ENCODE assay signal across 8 cellular contexts in the genomic region with DNA sequence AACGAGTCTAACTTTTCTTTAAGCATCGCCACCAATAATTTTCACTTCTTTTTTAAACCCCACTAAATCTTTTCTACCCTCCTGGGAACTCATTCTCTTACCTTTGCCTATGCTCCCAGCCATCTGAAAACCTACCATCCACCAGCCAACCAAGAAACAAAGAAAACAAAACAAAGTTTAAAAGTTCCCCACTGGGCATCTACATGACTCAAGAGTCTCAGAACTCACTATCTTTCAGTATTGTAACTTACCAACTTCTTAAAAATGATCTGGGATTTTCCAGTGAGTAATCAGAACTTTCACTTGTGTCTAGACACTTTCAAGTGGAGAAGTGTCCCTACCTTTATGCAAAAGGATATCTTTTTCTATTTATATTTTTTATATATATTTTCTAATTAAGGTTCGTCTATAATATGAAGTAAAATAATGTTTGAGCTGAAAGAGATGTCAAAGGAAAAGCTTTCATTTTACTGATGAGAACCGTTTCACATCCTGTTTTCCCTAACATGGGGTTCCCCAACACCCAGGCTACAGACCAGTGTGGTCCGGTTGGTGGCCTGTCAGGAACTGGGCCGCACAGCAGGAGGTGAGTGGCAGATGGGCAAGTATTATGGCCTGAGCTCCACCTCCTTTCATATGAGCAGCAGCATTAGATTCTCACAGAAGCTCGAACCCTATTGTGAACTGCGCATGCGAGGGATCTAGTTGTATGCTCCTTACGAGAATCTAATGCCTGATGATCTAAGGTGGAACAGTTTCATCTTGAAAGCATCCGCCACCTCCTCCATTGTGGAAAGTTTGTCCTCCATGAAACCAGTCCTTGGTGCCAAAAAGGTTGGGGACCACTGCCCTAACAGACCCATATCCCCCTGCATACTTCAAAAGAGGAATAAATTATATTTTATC. TPM values are rescaled to one million over a fixed set of nuclear protein-coding genes. Genes with fewer than 3 reads are reported as not detected.
A peak's percentile ranks its signal among the peaks of the same experiment; 100 is the strongest.
DNase-seq lines count a peak whose midpoint lies in the region; ATAC-seq and TF ChIP-seq lines count a peak whose summit lies in the region.

No MANE protein-coding gene starts in this region.

- no peaks in the 10 kb centered on the region for H3K27me3 Mint-ChIP-seq in activated CD8-positive, alpha-beta T cell treated with anti-CD3 and anti-CD28 coated beads for 36 hours
- no peaks in the 10 kb centered on the region for H3K27me3 Mint-ChIP-seq in activated CD8-positive, alpha-beta T cell treated with anti-CD3 and anti-CD28 coated beads, Interleukin-2, amount 10 ng/mL, durations not matched to agents 7 days and 5 days (ENCODE audit: low read depth)

- CTCF ChIA-PET in activated CD8-positive, alpha-beta T cell treated with anti-CD3 and anti-CD28 coated beads for 36 hours (lab: Charles Lee) = no interaction called here
- CTCF ChIA-PET in activated CD8-positive, alpha-beta T cell treated with anti-CD3 and anti-CD28 coated beads, Interleukin-2, amount 10 ng/mL, durations not matched to agents 7 days and 5 days (lab: Charles Lee) = no interaction called here

- peak; percentile 78 for ATAC-seq in activated CD8-positive, alpha-beta T cell treated with anti-CD3 and anti-CD28 coated beads for 36 hours
- no peak for ATAC-seq in activated CD8-positive, alpha-beta T cell treated with anti-CD3 and anti-CD28 coated beads, Interleukin-2, amount 10 ng/mL, durations not matched to agents 7 days and 5 days
- ATAC-seq in GM21717 (IDR thresholded peaks at IDR 0.05; ENCODE audit: unreplicated experiment) (peak; percentile 92), HG03457 (IDR thresholded peaks at IDR 0.05; ENCODE audit: unreplicated experiment) (peak; percentile 88)
- ATAC-seq in stimulated activated effector memory CD8-positive, alpha-beta T cell treated with anti-CD3 and anti-CD28 coated beads, Interleukin-12 subunit alpha, Interleukin-12 subunit beta, amount 100 ng/mL, for 72 hours = peak; percentile 83

- intact Hi-C loops in activated CD8-positive, alpha-beta T cell treated with anti-CD3 and anti-CD28 coated beads for 36 hours (cut with micrococcal nuclease) = no loop called here

- H3K27ac Mint-ChIP-seq in activated CD8-positive, alpha-beta T cell treated with anti-CD3 and anti-CD28 coated beads for 36 hours = peak overlapping the region; percentile 62
- H3K27ac Mint-ChIP-seq in activated CD8-positive, alpha-beta T cell treated with anti-CD3 and anti-CD28 coated beads, Interleukin-2, amount 10 ng/mL, durations not matched to agents 7 days and 5 days = no peak overlapping the region
- H3K27ac Mint-ChIP-seq in stimulated activated effector memory CD8-positive, alpha-beta T cell treated with anti-CD3 and anti-CD28 coated beads, Interleukin-12 subunit alpha, Interleukin-12 subunit beta, amount 100 ng/mL, for 72 hours = no peak overlapping the region

- H3K4me1 Mint-ChIP-seq in activated CD8-positive, alpha-beta T cell treated with anti-CD3 and anti-CD28 coated beads for 36 hours (ENCODE audit: low read depth) = peaks cover 24% of the 10 kb centered on the region
- peaks cover 4% of the 10 kb centered on the region for H3K4me1 Mint-ChIP-seq in activated CD8-positive, alpha-beta T cell treated with anti-CD3 and anti-CD28 coated beads, Interleukin-2, amount 10 ng/mL, durations not matched to agents 7 days and 5 days (ENCODE audit: low read depth)
- peaks cover 11% of the 10 kb centered on the region for H3K4me1 Mint-ChIP-seq in stimulated activated effector memory CD8-positive, alpha-beta T cell treated with anti-CD3 and anti-CD28 coated beads, Interleukin-12 subunit alpha, Interleukin-12 subunit beta, amount 100 ng/mL, for 72 hours

- H3K9me3 Mint-ChIP-seq in activated CD8-positive, alpha-beta T cell treated with anti-CD3 and anti-CD28 coated beads for 36 hours = no peaks in the 10 kb centered on the region
- no peaks in the 10 kb centered on the region for H3K9me3 Mint-ChIP-seq in activated CD8-positive, alpha-beta T cell treated with anti-CD3 and anti-CD28 coated beads, Interleukin-2, amount 10 ng/mL, durations not matched to agents 7 days and 5 days (ENCODE audit: insufficient read depth)
- no peaks in the 10 kb centered on the region for H3K9me3 Mint-ChIP-seq in stimulated activated effector memory CD8-positive, alpha-beta T cell treated with anti-CD3 and anti-CD28 coated beads, Interleukin-12 subunit alpha, Interleukin-12 subunit beta, amount 100 ng/mL, for 72 hours

- no peaks in the 10 kb centered on the region for H3K36me3 Mint-ChIP-seq in activated CD8-positive, alpha-beta T cell treated with anti-CD3 and anti-CD28 coated beads for 36 hours (ENCODE audit: low read depth)
- no peaks in the 10 kb centered on the region for H3K36me3 Mint-ChIP-seq in activated CD8-positive, alpha-beta T cell treated with anti-CD3 and anti-CD28 coated beads, Interleukin-2, amount 10 ng/mL, durations not matched to agents 7 days and 5 days (ENCODE audit: low read depth)
- H3K36me3 Mint-ChIP-seq in stimulated activated effector memory CD8-positive, alpha-beta T cell treated with anti-CD3 and anti-CD28 coated beads, Interleukin-12 subunit alpha, Interleukin-12 subunit beta, amount 100 ng/mL, for 72 hours = no peaks in the 10 kb centered on the region

- H3K4me3 Mint-ChIP-seq in activated CD8-positive, alpha-beta T cell treated with anti-CD3 and anti-CD28 coated beads for 36 hours = no peak overlapping the region
- H3K4me3 Mint-ChIP-seq in activated CD8-positive, alpha-beta T cell treated with anti-CD3 and anti-CD28 coated beads, Interleukin-2, amount 10 ng/mL, durations not matched to agents 7 days and 5 days = no peak overlapping the region
- no peak overlapping the region for H3K4me3 Mint-ChIP-seq in stimulated activated effector memory CD8-positive, alpha-beta T cell treated with anti-CD3 and anti-CD28 coated beads, Interleukin-12 subunit alpha, Interleukin-12 subunit beta, amount 100 ng/mL, for 72 hours

- POLR2A ChIA-PET in activated CD8-positive, alpha-beta T cell treated with anti-CD3 and anti-CD28 coated beads for 36 hours (lab: Charles Lee) = no interaction called here
- POLR2A ChIA-PET in activated CD8-positive, alpha-beta T cell treated with anti-CD3 and anti-CD28 coated beads, Interleukin-2, amount 10 ng/mL, durations not matched to agents 7 days and 5 days (lab: Charles Lee) = no interaction called here

- no peak for TF ChIP-seq CTCF in activated CD8-positive, alpha-beta T cell treated with anti-CD3 and anti-CD28 coated beads for 36 hours (IDR thresholded peaks at IDR 0.05)

- no peak for DNase-seq in activated CD8-positive, alpha-beta T cell treated with anti-CD3 and anti-CD28 coated beads for 36 hours
- no peak for DNase-seq in activated CD8-positive, alpha-beta T cell treated with anti-CD3 and anti-CD28 coated beads, Interleukin-2, amount 10 ng/mL, durations not matched to agents 7 days and 5 days
- no peak for DNase-seq in stimulated activated effector memory CD8-positive, alpha-beta T cell treated with anti-CD3 and anti-CD28 coated beads, Interleukin-12 subunit alpha, Interleukin-12 subunit beta, amount 100 ng/mL, for 72 hours (ENCODE audit: low spot score in 2 of 2)
- DNase-seq in NCI-H526 (lab: John Stamatoyannopoulos, UW) (no peak), RKO (ENCODE audit: low spot score) (no peak), DMS79 treated with DMSO at 0.1 percent for 48 hours (lab: John Stamatoyannopoulos, UW) (no peak)

RNA-seq across cellular contexts. Expression of a gene that starts 9.8 kb away (rescaled TPM):
- 1 to 10 TPM; 2.0 to 2.3 TPM for total RNA-seq in activated CD8-positive, alpha-beta T cell treated with anti-CD3 and anti-CD28 coated beads for 36 hours
- 1 to 10 TPM; 5.5 to 5.6 TPM for total RNA-seq in activated CD8-positive, alpha-beta T cell treated with anti-CD3 and anti-CD28 coated beads, Interleukin-2, amount 10 ng/mL, durations not matched to agents 7 days and 5 days

RNA-seq across cellular contexts. Expression of a gene that starts 44.5 kb away (rescaled TPM):
- 1 to 10 TPM; 4.5 to 6.0 TPM for total RNA-seq in activated CD8-positive, alpha-beta T cell treated with anti-CD3 and anti-CD28 coated beads for 36 hours
- 1 to 10 TPM; 4.5 to 4.7 TPM for total RNA-seq in activated CD8-positive, alpha-beta T cell treated with anti-CD3 and anti-CD28 coated beads, Interleukin-2, amount 10 ng/mL, durations not matched to agents 7 days and 5 days
